Comparison of ENCODE assay signal across 24 cellular contexts in the genomic region with DNA sequence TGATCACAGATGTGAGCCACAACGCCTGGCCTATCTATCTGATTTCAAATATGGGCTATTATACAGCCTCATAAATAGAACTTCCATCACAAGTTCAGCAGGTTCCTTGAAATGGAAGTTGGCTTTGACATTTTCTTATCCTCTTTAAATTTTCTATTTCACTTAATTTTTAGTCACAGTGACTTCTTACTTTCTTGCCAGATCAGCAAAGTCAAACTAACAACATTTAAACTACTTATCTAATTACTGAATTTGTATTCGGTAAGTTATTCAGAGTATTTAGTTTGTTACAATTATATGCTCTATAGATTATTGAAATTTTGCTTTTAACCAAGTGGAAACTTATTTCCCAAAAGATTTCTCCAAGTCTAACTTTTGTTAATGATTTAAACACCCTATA.
DNase-seq lines count a peak whose midpoint lies in the region; ATAC-seq, FAIRE-seq and TF ChIP-seq lines count a peak whose summit lies in the region.
"Had no signal": no experiment of that assay in that cellular context is flagged by ENCODE, and none has a peak within 500 bp of the region (broad histone marks: within the 10 kb centered on the region; RNA-seq: fewer than 3 reads in every experiment).

No MANE protein-coding gene starts in this region.

- H3K9me3 Mint-ChIP-seq in natural killer cell (no peaks in the 10 kb centered on the region), nephron progenitor cell (no peaks in the 10 kb centered on the region), HFFc6 (no peaks in the 10 kb centered on the region)
- no peaks in the 10 kb centered on the region for H3K9me3 Mint-ChIP-seq in natural killer cell treated with Interleukin-12 subunit alpha and Interleukin-12 subunit beta and Interleukin-15 and Interleukin-18, amount 100 ng/mL, for 72 hours
- H3K9me3 Mint-ChIP-seq: CD4-positive, CD25-positive, alpha-beta regulatory T cell; CD8-positive, alpha-beta T cell had no signal

- H3K4me3 Mint-ChIP-seq in natural killer cell (peak overlapping the region; percentile 37), nephron progenitor cell (no peak overlapping the region), HFFc6 (no peak overlapping the region)
- no peak overlapping the region for H3K4me3 Mint-ChIP-seq in natural killer cell treated with Interleukin-12 subunit alpha and Interleukin-12 subunit beta and Interleukin-15 and Interleukin-18, amount 100 ng/mL, for 72 hours
- H3K4me3 Mint-ChIP-seq: B cell; CD4-positive, CD25-positive, alpha-beta regulatory T cell; CD8-positive, alpha-beta T cell had no signal

- peak; percentile 31 for FAIRE-seq in G401.6 (lab: Jason Lieb, UNC)
- FAIRE-seq: D721Med, GM12891, GM18507, H54 had no signal

- DNase-seq in natural killer cell (no peak), nephron progenitor cell (no peak), HFFc6 (no peak)
- DNase-seq in natural killer cell treated with Interleukin-12 subunit alpha and Interleukin-12 subunit beta and Interleukin-15 and Interleukin-18, amount 100 ng/mL, for 72 hours (ENCODE audit: low spot score), result no peak
- DNase-seq: 8988T; Caco-2; CD4-positive, CD25-positive, alpha-beta regulatory T cell; CD8-positive, alpha-beta T cell; DMS 273 treated with DMSO at 0.1 percent for 48 hours; DMS79; EL; GF-D8; GOT3 had no signal

- H3K4me1 ChIP-seq in neutrophil (ENCODE audit: control insufficient read depth in 1 of 2, insufficient read depth in 1 of 2, low read depth in 1 of 2, low read length in 1 of 2), result peaks cover 7 to 23% of the 10 kb centered on the region in 2 experiments
- H3K4me1 ChIP-seq: BLaER1 had no signal

- H3K27me3 Mint-ChIP-seq in natural killer cell (ENCODE audit: low read depth in 2 of 2), result no peaks in the 10 kb centered on the region
- H3K27me3 Mint-ChIP-seq in natural killer cell treated with Interleukin-12 subunit alpha and Interleukin-12 subunit beta and Interleukin-15 and Interleukin-18, amount 100 ng/mL, for 72 hours, result no peaks in the 10 kb centered on the region
- H3K27me3 Mint-ChIP-seq in nephron progenitor cell (ENCODE audit: low read depth, poor library complexity), result no peaks in the 10 kb centered on the region
- no peaks in the 10 kb centered on the region for H3K27me3 Mint-ChIP-seq in HFFc6 (ENCODE audit: insufficient read depth)
- H3K27me3 Mint-ChIP-seq: B cell; CD4-positive, CD25-positive, alpha-beta regulatory T cell had no signal

- peaks cover 45% of the 10 kb centered on the region in 2 donors for H3K4me1 Mint-ChIP-seq in natural killer cell
- H3K4me1 Mint-ChIP-seq in natural killer cell treated with Interleukin-12 subunit alpha and Interleukin-12 subunit beta and Interleukin-15 and Interleukin-18, amount 100 ng/mL, for 72 hours (ENCODE audit: low read depth in 2 of 2), result peaks cover 19 to 21% of the 10 kb centered on the region in 2 donors
- no peaks in the 10 kb centered on the region for H3K4me1 Mint-ChIP-seq in nephron progenitor cell
- peaks cover 22% of the 10 kb centered on the region for H3K4me1 Mint-ChIP-seq in HFFc6 (ENCODE audit: low read depth)

- intact Hi-C loops in natural killer cell (cut with micrococcal nuclease), result no loop called here

- H3K27ac Mint-ChIP-seq in natural killer cell (peak overlapping the region; percentile 62 to 90), nephron progenitor cell (no peak overlapping the region), HFFc6 (no peak overlapping the region)
- peak overlapping the region in 1 of 2 donors; percentile 69 for H3K27ac Mint-ChIP-seq in natural killer cell treated with Interleukin-12 subunit alpha and Interleukin-12 subunit beta and Interleukin-15 and Interleukin-18, amount 100 ng/mL, for 72 hours
- H3K27ac Mint-ChIP-seq: B cell; CD8-positive, alpha-beta T cell had no signal

- ATAC-seq in natural killer cell (no peak), HG02981 (IDR thresholded peaks at IDR 0.05; ENCODE audit: unreplicated experiment) (no peak)
- ATAC-seq in natural killer cell treated with Interleukin-12 subunit alpha and Interleukin-12 subunit beta and Interleukin-15 and Interleukin-18, amount 100 ng/mL, for 72 hours, result no peak
- ATAC-seq: CD8-positive, alpha-beta T cell had no signal

- H3K36me3 ChIP-seq in neutrophil, result no peaks in the 10 kb centered on the region
- H3K36me3 ChIP-seq: BLaER1, HAP-1 had no signal

- TF ChIP-seq CTCF in natural killer cell (IDR thresholded peaks at IDR 0.05), result no peak
- TF ChIP-seq CTCF in neutrophil (IDR thresholded peaks at IDR 0.05), result no peak
- TF ChIP-seq CTCF in nephron progenitor cell (IDR thresholded peaks at IDR 0.05), result no peak
- no peak for TF ChIP-seq CTCF in HFFc6 (IDR thresholded peaks at IDR 0.05)

- no peaks in the 10 kb centered on the region for H3K9me3 ChIP-seq in neutrophil
- H3K9me3 ChIP-seq: BLaER1, Caco-2, HAP-1 had no signal

- H3K27ac ChIP-seq in neutrophil, result peak overlapping the region; percentile 58
- H3K27ac ChIP-seq: BLaER1, C4-2B had no signal

- H3K36me3 Mint-ChIP-seq in natural killer cell (no peaks in the 10 kb centered on the region), nephron progenitor cell (ENCODE audit: low read depth) (peaks cover 2% of the 10 kb centered on the region), HFFc6 (ENCODE audit: low read depth) (no peaks in the 10 kb centered on the region)
- H3K36me3 Mint-ChIP-seq in natural killer cell treated with Interleukin-12 subunit alpha and Interleukin-12 subunit beta and Interleukin-15 and Interleukin-18, amount 100 ng/mL, for 72 hours, result no peaks in the 10 kb centered on the region
- H3K36me3 Mint-ChIP-seq: CD8-positive, alpha-beta T cell had no signal

- H3K27me3 ChIP-seq in neutrophil, result no peaks in the 10 kb centered on the region
- H3K27me3 ChIP-seq: BLaER1 had no signal

- H3K4me3 ChIP-seq in neutrophil (ENCODE audit: low read depth in 1 of 2, low read length in 1 of 2), result no peak overlapping the region
- H3K4me3 ChIP-seq: BLaER1, HAP-1 had no signal

Comparison
In these comparisons a context has a peak if more than half of its experiments do, and no peak if none do; other contexts are left out.
1. H3K27ac Mint-ChIP-seq: peak in natural killer cell (2 of 2); none in nephron progenitor cell (single experiment) and HFFc6 (single experiment).